Comparison of ENCODE assay signal across 11 cellular contexts in the genomic region with DNA sequence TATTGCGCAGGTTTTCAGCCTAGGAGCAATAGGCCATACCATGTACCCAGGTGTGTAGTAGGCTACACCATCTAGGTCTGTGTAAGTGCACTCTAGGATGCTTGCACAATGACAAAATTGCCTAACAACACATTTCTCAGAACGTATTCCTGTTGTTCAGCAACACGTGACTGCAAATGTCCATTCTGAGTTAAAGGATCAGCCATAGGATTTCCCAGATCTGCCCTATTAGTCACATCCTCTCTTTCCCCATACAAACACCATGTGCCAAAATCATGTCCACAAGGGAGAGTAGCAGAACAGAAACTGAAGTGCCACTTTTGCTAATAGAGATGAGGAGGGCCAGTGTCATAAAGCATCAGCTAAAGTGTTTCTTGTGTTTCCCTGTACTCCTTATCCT. TPM values are rescaled to one million over a fixed set of nuclear protein-coding genes. Genes with fewer than 3 reads are reported as not detected.
DNase-seq lines count a peak whose midpoint lies in the region; ATAC-seq and TF ChIP-seq lines count a peak whose summit lies in the region.
"Had no signal": no experiment of that assay in that cellular context is flagged by ENCODE, and none has a peak within 500 bp of the region (broad histone marks: within the 10 kb centered on the region; RNA-seq: fewer than 3 reads in every experiment).

No MANE protein-coding gene starts in this region.

- ATAC-seq in GM21529 (IDR thresholded peaks at IDR 0.05; ENCODE audit: unreplicated experiment): no peak

- in situ Hi-C loops in astrocyte of the spinal cord (cut with HindIII; ENCODE audit: low sequenced_read_pairs): no loop called here

- intact Hi-C loops in OCI-LY7 (cut with micrococcal nuclease; ENCODE audit: unreplicated experiment): no loop called here

- H3K36me3 ChIP-seq in OCI-LY7 (ENCODE audit: insufficient read depth, low read length): no peaks in the 10 kb centered on the region

- no peaks in the 10 kb centered on the region for H4K20me1 ChIP-seq in OCI-LY7 (ENCODE audit: insufficient read depth, low read length)

- H3K9me3 ChIP-seq in OCI-LY7 (ENCODE audit: low read length): no peaks in the 10 kb centered on the region

- H3K9me2 ChIP-seq in OCI-LY7 (ENCODE audit: insufficient read depth, low read length): no peaks in the 10 kb centered on the region

- CTCF ChIA-PET in OCI-LY7 (lab: Charles Lee; ENCODE audit: unreplicated experiment): no interaction called here

- TF ChIP-seq CTCF in AG09309 (IDR thresholded peaks at IDR 0.05; ENCODE audit: control insufficient read depth, insufficient read depth, low read depth, low read length, missing control alignments): no peak
- no peak for TF ChIP-seq CTCF in astrocyte of the spinal cord (IDR thresholded peaks at IDR 0.05; ENCODE audit: low read depth, low read length)
- TF ChIP-seq CTCF in OCI-LY7 (conservative IDR thresholded peaks at IDR 0.05; ENCODE audit: low read length): no peak

- no peak overlapping the region for H3K4me2 ChIP-seq in OCI-LY7 (ENCODE audit: low read length)

- H3K4me1 ChIP-seq in OCI-LY7 (ENCODE audit: insufficient read depth, low read length, poor library complexity, severe bottlenecking): no peaks in the 10 kb centered on the region

- no peak overlapping the region for H3K27ac ChIP-seq in OCI-LY7 (ENCODE audit: low read depth, low read length, poor library complexity, severe bottlenecking)
- H3K27ac ChIP-seq: SK-N-MC had no signal

- DNase-seq in AG09309 (ENCODE audit: low read depth) (peak; percentile 70), LHCN-M2 (ENCODE audit: low read depth) (peak; percentile 85), astrocyte of the spinal cord (ENCODE audit: low read depth, low spot score) (peak; percentile 6), hepatic stellate cell (ENCODE audit: low spot score) (peak; percentile 15), OCI-LY7 (ENCODE audit: low spot score) (no peak), NCI-H345 (lab: John Stamatoyannopoulos, UW) (no peak)
- DNase-seq in activated CD4-positive, alpha-beta T cell treated with anti-CD3 and anti-CD28 coated beads for 1 hour: no peak
- DNase-seq: activated CD4-positive, alpha-beta memory T cell treated with anti-CD3 and anti-CD28 coated beads for 36 hours had no signal

- H3K4me3 ChIP-seq in AG09309 (ENCODE audit: control insufficient read depth, low read depth, low read length) (no peak overlapping the region), astrocyte of the spinal cord (ENCODE audit: low read depth, low read length) (no peak overlapping the region), OCI-LY7 (ENCODE audit: low read depth, low read length, poor library complexity, severe bottlenecking) (no peak overlapping the region)
- H3K4me3 ChIP-seq: SK-N-MC had no signal

- no TSS peak for BruUV-seq in OCI-LY7 (replicated peaks; lab: Mats Ljungman, UMichigan)

- POLR2A ChIA-PET in OCI-LY7 (lab: Charles Lee): no interaction called here

- no peaks in the 10 kb centered on the region for H3K79me2 ChIP-seq in OCI-LY7 (ENCODE audit: insufficient read depth, low read depth, low read length)

- no peak overlapping the region for H2AFZ ChIP-seq in OCI-LY7 (ENCODE audit: low read length)

RNA-seq across cellular contexts. Expression of a gene that starts 42.6 kb away (rescaled TPM):
- total RNA-seq in LHCN-M2 (2014; rRNA removed) (0.06 and 0.19 TPM in 2 replicates), OCI-LY7 (2022) (not detected in 2 replicates)
- 0.05 TPM for polyA plus RNA-seq in LHCN-M2 (2012)
- not detected in 2 replicates for total RNA-seq in OCI-LY7 (2014; rRNA removed; shearing (Covaris generic))
- total RNA-seq: activated CD4-positive, alpha-beta memory T cell treated with anti-CD3 and anti-CD28 coated beads for 36 hours; HT-29 had no signal

Comparison
In these comparisons a context has a peak if more than half of its experiments do, and no peak if none do; other contexts are left out.
1. DNase-seq: peak in AG09309 (single experiment), LHCN-M2 (single experiment), astrocyte of the spinal cord (single experiment) and hepatic stellate cell (single experiment); none in activated CD4-positive, alpha-beta T cell treated with anti-CD3 and anti-CD28 coated beads for 1 hour (single experiment), OCI-LY7 (single experiment) and NCI-H345 (single experiment).